Comparison of ENCODE assay signal across 29 cellular contexts in the genomic region with DNA sequence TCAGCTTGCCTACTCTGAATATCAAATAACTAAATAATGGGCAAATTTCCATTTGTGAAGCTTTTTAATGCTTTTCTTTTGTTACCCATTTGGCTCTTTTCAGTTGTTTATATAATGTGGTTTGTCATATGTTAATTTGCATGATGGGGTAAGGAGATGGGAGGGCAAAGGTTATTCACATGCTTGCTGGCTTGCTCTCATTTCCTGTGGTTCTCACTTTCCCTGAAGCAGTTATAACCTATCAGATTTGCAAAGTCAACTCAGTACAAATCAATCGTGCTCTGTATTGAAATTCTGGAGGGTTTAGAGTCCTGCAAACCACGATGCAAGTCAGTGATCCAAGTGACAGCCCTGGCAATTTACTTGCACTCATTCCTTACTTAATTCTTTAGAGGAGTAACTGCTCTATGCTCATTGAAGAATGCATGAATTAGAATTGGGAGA.
DNase-seq lines count a peak whose midpoint lies in the region; ATAC-seq and TF ChIP-seq lines count a peak whose summit lies in the region.
"Had no signal": no experiment of that assay in that cellular context is flagged by ENCODE, and none has a peak within 500 bp of the region (broad histone marks: within the 10 kb centered on the region; RNA-seq: fewer than 3 reads in every experiment).

No MANE protein-coding gene starts in this region.

- H3K27ac Mint-ChIP-seq in endodermal cell = peak overlapping the region; percentile 53
- H3K27ac Mint-ChIP-seq: activated CD4-positive, alpha-beta memory T cell treated with anti-CD3 and anti-CD28 coated beads, Interleukin-2, amount 10 ng/mL, durations not matched to agents 7 days and 5 days; activated naive CD8-positive, alpha-beta T cell; nephron progenitor cell; T-helper 17 cell had no signal

- no peak overlapping the region for H3K9ac ChIP-seq in endodermal cell (ENCODE audit: extremely low read depth, low read length, poor library complexity, severe bottlenecking)
- H3K9ac ChIP-seq: GM23248 had no signal

- H3K27me3 Mint-ChIP-seq in endodermal cell (ENCODE audit: insufficient read depth) = peaks cover 1% of the 10 kb centered on the region
- H3K27me3 Mint-ChIP-seq: activated CD4-positive, alpha-beta memory T cell treated with anti-CD3 and anti-CD28 coated beads, Interleukin-2, amount 10 ng/mL, durations not matched to agents 7 days and 5 days; activated naive CD8-positive, alpha-beta T cell; central memory CD8-positive, alpha-beta T cell; T-helper 17 cell had no signal

- H3K9me3 ChIP-seq in endodermal cell (ENCODE audit: control insufficient read depth, low read length) = no peaks in the 10 kb centered on the region
- H3K9me3 ChIP-seq in stomach = no peaks in the 10 kb centered on the region
- H3K9me3 ChIP-seq: pancreas, right atrium auricular region, spleen, suprapubic skin had no signal

- no peak for ATAC-seq in GM18867 (IDR thresholded peaks at IDR 0.05; ENCODE audit: unreplicated experiment)
- ATAC-seq: pancreas, PC-3, Right ventricle myocardium inferior, SK-N-SH treated with all-trans-retinoic acid at 6 μM for 48 hours, T-helper 17 cell had no signal

- H3K4me3 ChIP-seq in endodermal cell (ENCODE audit: low read length) = no peak overlapping the region
- no peak overlapping the region for H3K4me3 ChIP-seq in stomach
- H3K4me3 ChIP-seq: GM23248, lung, pancreas, right atrium auricular region, spleen, suprapubic skin had no signal

- H3K4me1 ChIP-seq in endodermal cell (ENCODE audit: control insufficient read depth, insufficient read depth, low read length) (no peaks in the 10 kb centered on the region), stomach (no peaks in the 10 kb centered on the region)
- H3K4me1 ChIP-seq: pancreas, right atrium auricular region, spleen, suprapubic skin had no signal

- H3K4me3 Mint-ChIP-seq in endodermal cell = no peak overlapping the region
- H3K4me3 Mint-ChIP-seq: activated CD4-positive, alpha-beta memory T cell treated with anti-CD3 and anti-CD28 coated beads, Interleukin-2, amount 10 ng/mL, durations not matched to agents 7 days and 5 days; activated naive CD8-positive, alpha-beta T cell; central memory CD8-positive, alpha-beta T cell; nephron progenitor cell; T-helper 17 cell had no signal

- H3K9me3 Mint-ChIP-seq in endodermal cell = no peaks in the 10 kb centered on the region
- H3K9me3 Mint-ChIP-seq: activated CD4-positive, alpha-beta memory T cell treated with anti-CD3 and anti-CD28 coated beads, Interleukin-2, amount 10 ng/mL, durations not matched to agents 7 days and 5 days; nephron progenitor cell had no signal

- 3% methylated on average over 2 of the region's 2 CpGs; no CpG with 5 or more reads in 1 of the 2 experiments for WGBS in endodermal cell (ENCODE audit: insufficient coverage in 1 of 2, insufficient read length in 1 of 2), 2 experiments
- 16 to 33% (median 27%) methylated on average over 2 of the region's 2 CpGs for WGBS in stomach, 5 donors

- no peaks in the 10 kb centered on the region for H3K36me3 Mint-ChIP-seq in endodermal cell (ENCODE audit: low read depth)
- H3K36me3 Mint-ChIP-seq: activated naive CD8-positive, alpha-beta T cell had no signal

- intact Hi-C loops in stomach (cut with DNase I; ENCODE audit: low total_unique reads) = no loop called here

- H3K36me3 ChIP-seq in endodermal cell (ENCODE audit: control insufficient read depth, insufficient read depth, low read length) (no peaks in the 10 kb centered on the region), stomach (no peaks in the 10 kb centered on the region)
- H3K36me3 ChIP-seq: pancreas, right atrium auricular region, spleen, suprapubic skin had no signal

- peaks cover 21% of the 10 kb centered on the region for H3K4me1 Mint-ChIP-seq in endodermal cell
- H3K4me1 Mint-ChIP-seq: activated CD4-positive, alpha-beta memory T cell treated with anti-CD3 and anti-CD28 coated beads, Interleukin-2, amount 10 ng/mL, durations not matched to agents 7 days and 5 days; central memory CD8-positive, alpha-beta T cell; T-helper 17 cell had no signal

- TF ChIP-seq POLR2A in stomach (IDR thresholded peaks at IDR 0.05) = no peak

- H3K27me3 ChIP-seq in endodermal cell (ENCODE audit: control insufficient read depth, insufficient read depth, low read length, poor library complexity, severe bottlenecking) = no peaks in the 10 kb centered on the region
- no peaks in the 10 kb centered on the region for H3K27me3 ChIP-seq in stomach
- H3K27me3 ChIP-seq: pancreas, right atrium auricular region, spleen, suprapubic skin had no signal

- H3K27ac ChIP-seq in endodermal cell (ENCODE audit: low read depth, low read length) = peak overlapping the region; percentile 48
- no peak overlapping the region for H3K27ac ChIP-seq in stomach
- H3K27ac ChIP-seq: GM23248, pancreas, right atrium auricular region, spleen, suprapubic skin had no signal

- no peak for TF ChIP-seq CTCF in endodermal cell (conservative IDR thresholded peaks at IDR 0.05)
- no peak for TF ChIP-seq CTCF in stomach (IDR thresholded peaks at IDR 0.05)

- DNase-seq in ELR (ENCODE audit: low read depth) (peak; percentile 46), NCI-H69 (lab: John Stamatoyannopoulos, UW) (peak; percentile 3), endodermal cell (peak; percentile 55), left kidney (ENCODE audit: low read depth, low spot score) (peak; percentile 51), NCI-H82 (lab: John Stamatoyannopoulos, UW) (no peak), DMS79 (lab: John Stamatoyannopoulos, UW) (no peak), stomach (no peak)
- DNase-seq: activated CD4-positive, alpha-beta memory T cell treated with anti-CD3 and anti-CD28 coated beads, Interleukin-2, amount 10 ng/mL, durations not matched to agents 7 days and 5 days; activated CD4-positive, CD25-positive, alpha-beta regulatory T cell treated with anti-CD3 and anti-CD28 coated beads, Interleukin-2, amount 50 U/mL, for 72 hours; activated effector memory CD4-positive, alpha-beta T cell treated with Interleukin-2 at 50 U/mL for 16 hours; aorta; Calu3; GM23248; hypothalamus; kidney glomerular epithelial cell; NCI-H1417 treated with DMSO at 0.1 percent for 48 hours; nephron progenitor cell; pancreas; PC-3; spleen; T-helper 17 cell had no signal

- no peak for TF ChIP-seq EP300 in stomach (IDR thresholded peaks at IDR 0.05)

Comparison
In these comparisons a context has a peak if more than half of its experiments do, and no peak if none do; other contexts are left out.
1. DNase-seq: peak in ELR (single experiment), NCI-H69 (single experiment), endodermal cell (single experiment) and left kidney (single experiment); none in NCI-H82 (single experiment), DMS79 (single experiment) and stomach (single experiment).